ENCODE assay signal across 2 cellular contexts in genomic region chr3:45777111-45777752, GRCh38.
A peak's percentile ranks its signal among the peaks of the same experiment; 100 is the strongest.
TF ChIP-seq lines count a peak whose summit lies in the region.

No MANE protein-coding gene starts in this region.

TF ChIP-seq in K562, 482 proteins besides CTCF, POLR2A, EP300 and RAD21:
- TF ChIP-seq PTTG1 (tag; IDR thresholded peaks at IDR 0.05; ENCODE audit: low read depth) (no peak), STAG1 (CRISPR knock-in tag; IDR thresholded peaks at IDR 0.05; ENCODE audit: borderline replicate concordance) (peak; percentile 27; the same call in 1 of the 2 replicates)

TF ChIP-seq in HepG2, 621 proteins besides CTCF, POLR2A, EP300 and RAD21:
- no peak for TF ChIP-seq ZNF407 (CRISPR knock-in tag; IDR thresholded peaks at IDR 0.05; ENCODE audit: not compliant biosample characterization)
- no peak for TF ChIP-seq ZNF331 (CRISPR knock-in tag; IDR thresholded peaks at IDR 0.05)
- no peak for TF ChIP-seq STAG1 (CRISPR knock-in tag; IDR thresholded peaks at IDR 0.05)
